In genomic region chr12:103771466-103771865, GRCh38 we compare ENCODE assay signal across 8 cellular contexts.
DNase-seq lines count a peak whose midpoint lies in the region; ATAC-seq and TF ChIP-seq lines count a peak whose summit lies in the region.

No MANE protein-coding gene starts in this region.

- peak; percentile 59 for TF ChIP-seq CTCF in neural crest cell (conservative IDR thresholded peaks at IDR 0.05)

- peaks cover 30% of the 10 kb centered on the region for H3K4me1 Mint-ChIP-seq in neural crest cell
- H3K4me1 Mint-ChIP-seq in activated T-helper 2 cell treated with anti-CD3 and anti-CD28 coated beads, Interferon-gamma antibody, Interleukin-2, Interleukin-4, amounts not matched to agents 10 μg/mL and 5 μg/mL and 100 μg/mL, durations not matched to agents 14 hours and 24 hours and 36 hours (ENCODE audit: low read depth) = peaks cover 3% of the 10 kb centered on the region
- no peaks in the 10 kb centered on the region for H3K4me1 Mint-ChIP-seq in stimulated activated memory B cell treated with anti-CD40 and anti-IgM and Interleukin-4, amounts not matched to agents 10 μg/mL and 1 μg/mL and 100 μg/mL, for 72 hours

- H3K9me3 Mint-ChIP-seq in neural crest cell = no peaks in the 10 kb centered on the region
- no peaks in the 10 kb centered on the region for H3K9me3 Mint-ChIP-seq in activated T-helper 2 cell treated with anti-CD3 and anti-CD28 coated beads, Interferon-gamma antibody, Interleukin-2, Interleukin-4, amounts not matched to agents 10 μg/mL and 5 μg/mL and 100 μg/mL, durations not matched to agents 14 hours and 24 hours and 36 hours
- H3K9me3 Mint-ChIP-seq in stimulated activated memory B cell treated with anti-CD40 and anti-IgM and Interleukin-4, amounts not matched to agents 10 μg/mL and 1 μg/mL and 100 μg/mL, for 72 hours = no peaks in the 10 kb centered on the region

- intact Hi-C loops in activated T-helper 2 cell treated with anti-CD3 and anti-CD28 coated beads, Interferon-gamma antibody, Interleukin-2, Interleukin-4, amounts not matched to agents 10 μg/mL and 5 μg/mL and 100 μg/mL, durations not matched to agents 14 hours and 24 hours and 36 hours (cut with micrococcal nuclease) = no loop called here

- DNase-seq in NCI-H2107 treated with DMSO at 0.1 percent for 48 hours (lab: John Stamatoyannopoulos, UW; ENCODE audit: unreplicated experiment) (peak; percentile 20), NCI-H2107 (lab: John Stamatoyannopoulos, UW) (no peak), NCI-H1092 (lab: John Stamatoyannopoulos, UW) (peak; percentile 8), neural crest cell (ENCODE audit: low read depth, low spot score) (peak; percentile 18)
- DNase-seq in activated T-helper 2 cell treated with anti-CD3 and anti-CD28 coated beads, Interferon-gamma antibody, Interleukin-2, Interleukin-4, amounts not matched to agents 10 μg/mL and 5 μg/mL and 100 μg/mL, durations not matched to agents 14 hours and 24 hours and 36 hours (ENCODE audit: low spot score) = no peak

- ATAC-seq in esophagus mucosa = peak; percentile 51
- no peak for ATAC-seq in stimulated activated memory B cell treated with anti-CD40 and anti-IgM and Interleukin-4, amounts not matched to agents 10 μg/mL and 1 μg/mL and 100 μg/mL, for 72 hours
- ATAC-seq in HG03039 (IDR thresholded peaks at IDR 0.05; ENCODE audit: unreplicated experiment) = no peak

- no peak overlapping the region for H3K27ac Mint-ChIP-seq in neural crest cell (ENCODE audit: unreplicated experiment)
- H3K27ac Mint-ChIP-seq in activated T-helper 2 cell treated with anti-CD3 and anti-CD28 coated beads, Interferon-gamma antibody, Interleukin-2, Interleukin-4, amounts not matched to agents 10 μg/mL and 5 μg/mL and 100 μg/mL, durations not matched to agents 14 hours and 24 hours and 36 hours = no peak overlapping the region
- H3K27ac Mint-ChIP-seq in stimulated activated memory B cell treated with anti-CD40 and anti-IgM and Interleukin-4, amounts not matched to agents 10 μg/mL and 1 μg/mL and 100 μg/mL, for 72 hours = no peak overlapping the region

- no peaks in the 10 kb centered on the region for H3K27me3 Mint-ChIP-seq in neural crest cell (ENCODE audit: low read depth)
- H3K27me3 Mint-ChIP-seq in activated T-helper 2 cell treated with anti-CD3 and anti-CD28 coated beads, Interferon-gamma antibody, Interleukin-2, Interleukin-4, amounts not matched to agents 10 μg/mL and 5 μg/mL and 100 μg/mL, durations not matched to agents 14 hours and 24 hours and 36 hours (ENCODE audit: low read depth) = no peaks in the 10 kb centered on the region
- no peaks in the 10 kb centered on the region for H3K27me3 Mint-ChIP-seq in stimulated activated memory B cell treated with anti-CD40 and anti-IgM and Interleukin-4, amounts not matched to agents 10 μg/mL and 1 μg/mL and 100 μg/mL, for 72 hours

- H3K4me3 Mint-ChIP-seq in neural crest cell = no peak overlapping the region
- no peak overlapping the region for H3K4me3 Mint-ChIP-seq in activated T-helper 2 cell treated with anti-CD3 and anti-CD28 coated beads, Interferon-gamma antibody, Interleukin-2, Interleukin-4, amounts not matched to agents 10 μg/mL and 5 μg/mL and 100 μg/mL, durations not matched to agents 14 hours and 24 hours and 36 hours (ENCODE audit: low read depth)
- no peak overlapping the region for H3K4me3 Mint-ChIP-seq in stimulated activated memory B cell treated with anti-CD40 and anti-IgM and Interleukin-4, amounts not matched to agents 10 μg/mL and 1 μg/mL and 100 μg/mL, for 72 hours

- H3K36me3 Mint-ChIP-seq in neural crest cell (ENCODE audit: low read depth) = peaks cover 1% of the 10 kb centered on the region
- H3K36me3 Mint-ChIP-seq in activated T-helper 2 cell treated with anti-CD3 and anti-CD28 coated beads, Interferon-gamma antibody, Interleukin-2, Interleukin-4, amounts not matched to agents 10 μg/mL and 5 μg/mL and 100 μg/mL, durations not matched to agents 14 hours and 24 hours and 36 hours (ENCODE audit: low read depth) = peaks cover 6% of the 10 kb centered on the region
- peaks cover 38% of the 10 kb centered on the region for H3K36me3 Mint-ChIP-seq in stimulated activated memory B cell treated with anti-CD40 and anti-IgM and Interleukin-4, amounts not matched to agents 10 μg/mL and 1 μg/mL and 100 μg/mL, for 72 hours

Comparison
In these comparisons a context has a peak if more than half of its experiments do, and no peak if none do; other contexts are left out.
1. DNase-seq: peak in NCI-H2107 treated with DMSO at 0.1 percent for 48 hours (single experiment), NCI-H1092 (single experiment) and neural crest cell (single experiment); none in NCI-H2107 (single experiment) and activated T-helper 2 cell treated with anti-CD3 and anti-CD28 coated beads, Interferon-gamma antibody, Interleukin-2, Interleukin-4, amounts not matched to agents 10 μg/mL and 5 μg/mL and 100 μg/mL, durations not matched to agents 14 hours and 24 hours and 36 hours (single experiment).